In genomic region chr2:8983571-8983970, GRCh38 we compare ENCODE assay signal across 1 cellular context.
A peak's percentile ranks its signal among the peaks of the same experiment; 100 is the strongest.
TF ChIP-seq lines count a peak whose summit lies in the region.

No MANE protein-coding gene starts in this region.

TF ChIP-seq in K562, 482 proteins besides CTCF, POLR2A, EP300 and RAD21:
- TF ChIP-seq MAFK (IDR thresholded peaks at IDR 0.05; ENCODE audit: low read length): peak; percentile 58
- TF ChIP-seq ZNF316 (IDR thresholded peaks at IDR 0.05): peak; percentile 84
- peak; percentile 28; the same call in 1 of the 2 replicates for TF ChIP-seq NFE2L1 (tag; IDR thresholded peaks at IDR 0.05; ENCODE audit: borderline replicate concordance, low read depth)
- no peak for TF ChIP-seq KAT7 (CRISPR knock-in tag; IDR thresholded peaks at IDR 0.05; ENCODE audit: borderline replicate concordance)
- TF ChIP-seq TCF3 (CRISPR knock-in tag; IDR thresholded peaks at IDR 0.05): no peak
- TF ChIP-seq C11orf30 (IDR thresholded peaks at IDR 0.05; ENCODE audit: low read depth): peak; percentile 85
- no peak for TF ChIP-seq GABPA (tag; conservative IDR thresholded peaks at IDR 0.05; ENCODE audit: low read depth)
- no peak for TF ChIP-seq MYBL2 (IDR thresholded peaks at IDR 0.05; ENCODE audit: low read depth)
- TF ChIP-seq MYBL2 (CRISPR knock-in tag; IDR thresholded peaks at IDR 0.05; ENCODE audit: borderline replicate concordance): no peak
- no peak for TF ChIP-seq HNRNPUL1 (IDR thresholded peaks at IDR 0.05; ENCODE audit: low read length)
- peak; percentile 78 for TF ChIP-seq MAFF (IDR thresholded peaks at IDR 0.05; ENCODE audit: low read length)
- TF ChIP-seq ZBTB7A (IDR thresholded peaks at IDR 0.05; ENCODE audit: borderline replicate concordance, control insufficient read depth, low read depth, low read length): no peak
- TF ChIP-seq TAF15 (IDR thresholded peaks at IDR 0.05; ENCODE audit: low read depth, low read length): no peak
- TF ChIP-seq MAFG (tag; conservative IDR thresholded peaks at IDR 0.05): peak; percentile 82
- no peak for TF ChIP-seq TRIM28 (IDR thresholded peaks at IDR 0.05)
- no peak for TF ChIP-seq ZNF174 (CRISPR knock-in tag; IDR thresholded peaks at IDR 0.05)
- peak; percentile 89 for TF ChIP-seq NFE2 (IDR thresholded peaks at IDR 0.05; ENCODE audit: low read depth)
- TF ChIP-seq, protein P1, sequence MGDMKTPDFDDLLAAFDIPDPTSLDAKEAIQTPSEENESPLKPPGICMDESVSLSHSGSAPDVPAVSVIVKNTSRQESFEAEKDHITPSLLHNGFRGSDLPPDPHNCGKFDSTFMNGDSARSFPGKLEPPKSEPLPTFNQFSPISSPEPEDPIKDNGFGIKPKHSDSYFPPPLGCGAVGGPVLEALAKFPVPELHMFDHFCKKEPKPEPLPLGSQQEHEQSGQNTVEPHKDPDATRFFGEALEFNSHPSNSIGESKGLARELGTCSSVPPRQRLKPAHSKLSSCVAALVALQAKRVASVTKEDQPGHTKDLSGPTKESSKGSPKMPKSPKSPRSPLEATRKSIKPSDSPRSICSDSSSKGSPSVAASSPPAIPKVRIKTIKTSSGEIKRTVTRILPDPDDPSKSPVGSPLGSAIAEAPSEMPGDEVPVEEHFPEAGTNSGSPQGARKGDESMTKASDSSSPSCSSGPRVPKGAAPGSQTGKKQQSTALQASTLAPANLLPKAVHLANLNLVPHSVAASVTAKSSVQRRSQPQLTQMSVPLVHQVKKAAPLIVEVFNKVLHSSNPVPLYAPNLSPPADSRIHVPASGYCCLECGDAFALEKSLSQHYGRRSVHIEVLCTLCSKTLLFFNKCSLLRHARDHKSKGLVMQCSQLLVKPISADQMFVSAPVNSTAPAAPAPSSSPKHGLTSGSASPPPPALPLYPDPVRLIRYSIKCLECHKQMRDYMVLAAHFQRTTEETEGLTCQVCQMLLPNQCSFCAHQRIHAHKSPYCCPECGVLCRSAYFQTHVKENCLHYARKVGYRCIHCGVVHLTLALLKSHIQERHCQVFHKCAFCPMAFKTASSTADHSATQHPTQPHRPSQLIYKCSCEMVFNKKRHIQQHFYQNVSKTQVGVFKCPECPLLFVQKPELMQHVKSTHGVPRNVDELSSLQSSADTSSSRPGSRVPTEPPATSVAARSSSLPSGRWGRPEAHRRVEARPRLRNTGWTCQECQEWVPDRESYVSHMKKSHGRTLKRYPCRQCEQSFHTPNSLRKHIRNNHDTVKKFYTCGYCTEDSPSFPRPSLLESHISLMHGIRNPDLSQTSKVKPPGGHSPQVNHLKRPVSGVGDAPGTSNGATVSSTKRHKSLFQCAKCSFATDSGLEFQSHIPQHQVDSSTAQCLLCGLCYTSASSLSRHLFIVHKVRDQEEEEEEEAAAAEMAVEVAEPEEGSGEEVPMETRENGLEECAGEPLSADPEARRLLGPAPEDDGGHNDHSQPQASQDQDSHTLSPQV (IDR thresholded peaks at IDR 0.05): 0 out of 2 replicates have a peak, but pooled peaks have one; percentile 31
- TF ChIP-seq ARNT (IDR thresholded peaks at IDR 0.05): 0 out of 4 replicates have a peak, but pooled peaks of 1 of the 2 experiments have one; percentile 55
- TF ChIP-seq, protein P2, sequence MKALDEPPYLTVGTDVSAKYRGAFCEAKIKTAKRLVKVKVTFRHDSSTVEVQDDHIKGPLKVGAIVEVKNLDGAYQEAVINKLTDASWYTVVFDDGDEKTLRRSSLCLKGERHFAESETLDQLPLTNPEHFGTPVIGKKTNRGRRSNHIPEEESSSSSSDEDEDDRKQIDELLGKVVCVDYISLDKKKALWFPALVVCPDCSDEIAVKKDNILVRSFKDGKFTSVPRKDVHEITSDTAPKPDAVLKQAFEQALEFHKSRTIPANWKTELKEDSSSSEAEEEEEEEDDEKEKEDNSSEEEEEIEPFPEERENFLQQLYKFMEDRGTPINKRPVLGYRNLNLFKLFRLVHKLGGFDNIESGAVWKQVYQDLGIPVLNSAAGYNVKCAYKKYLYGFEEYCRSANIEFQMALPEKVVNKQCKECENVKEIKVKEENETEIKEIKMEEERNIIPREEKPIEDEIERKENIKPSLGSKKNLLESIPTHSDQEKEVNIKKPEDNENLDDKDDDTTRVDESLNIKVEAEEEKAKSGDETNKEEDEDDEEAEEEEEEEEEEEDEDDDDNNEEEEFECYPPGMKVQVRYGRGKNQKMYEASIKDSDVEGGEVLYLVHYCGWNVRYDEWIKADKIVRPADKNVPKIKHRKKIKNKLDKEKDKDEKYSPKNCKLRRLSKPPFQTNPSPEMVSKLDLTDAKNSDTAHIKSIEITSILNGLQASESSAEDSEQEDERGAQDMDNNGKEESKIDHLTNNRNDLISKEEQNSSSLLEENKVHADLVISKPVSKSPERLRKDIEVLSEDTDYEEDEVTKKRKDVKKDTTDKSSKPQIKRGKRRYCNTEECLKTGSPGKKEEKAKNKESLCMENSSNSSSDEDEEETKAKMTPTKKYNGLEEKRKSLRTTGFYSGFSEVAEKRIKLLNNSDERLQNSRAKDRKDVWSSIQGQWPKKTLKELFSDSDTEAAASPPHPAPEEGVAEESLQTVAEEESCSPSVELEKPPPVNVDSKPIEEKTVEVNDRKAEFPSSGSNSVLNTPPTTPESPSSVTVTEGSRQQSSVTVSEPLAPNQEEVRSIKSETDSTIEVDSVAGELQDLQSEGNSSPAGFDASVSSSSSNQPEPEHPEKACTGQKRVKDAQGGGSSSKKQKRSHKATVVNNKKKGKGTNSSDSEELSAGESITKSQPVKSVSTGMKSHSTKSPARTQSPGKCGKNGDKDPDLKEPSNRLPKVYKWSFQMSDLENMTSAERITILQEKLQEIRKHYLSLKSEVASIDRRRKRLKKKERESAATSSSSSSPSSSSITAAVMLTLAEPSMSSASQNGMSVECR (CRISPR knock-in tag; IDR thresholded peaks at IDR 0.05): no peak
- no peak for TF ChIP-seq TEAD2 (tag; IDR thresholded peaks at IDR 0.05)
